8 cellular contexts compared by ENCODE assay signal in genomic region chr7:41955475-41956243, GRCh38.
DNase-seq lines count a peak whose midpoint lies in the region; TF ChIP-seq lines count a peak whose summit lies in the region.

No MANE protein-coding gene starts in this region.

- H3K27ac ChIP-seq in endodermal cell (ENCODE audit: low read depth, low read length), result no peak overlapping the region
- peak overlapping the region; percentile 13 for H3K27ac ChIP-seq in mesendoderm (ENCODE audit: low read depth, low read length)
- peak overlapping the region; percentile 41 to 63 for H3K27ac ChIP-seq in uterus

- no peak overlapping the region for H4K8ac ChIP-seq in mesendoderm (ENCODE audit: low read depth, low read length)

- peak in 1 of 2 donors; percentile 6 for TF ChIP-seq POLR2A in uterus (IDR thresholded peaks at IDR 0.05)

- WGBS in endodermal cell (ENCODE audit: insufficient coverage in 1 of 2, insufficient read length in 1 of 2), 2 experiments, result 31 to 34% methylated on average over 6 to 11 of the region's 11 CpGs
- no CpG with 5 or more reads among the region's 11 CpGs for WGBS in mesendoderm (ENCODE audit: extremely low coverage, insufficient coverage, low lambda C conversion rate)

- TF ChIP-seq CTCF in endodermal cell (conservative IDR thresholded peaks at IDR 0.05) (no peak), uterus (IDR thresholded peaks at IDR 0.05) (peak in 1 of 4 experiments; percentile 17)

- peak overlapping the region; percentile 17 for H3K56ac ChIP-seq in mesendoderm (ENCODE audit: low read length)

- H3K27ac Mint-ChIP-seq in endodermal cell, result no peak overlapping the region

- H3K4ac ChIP-seq in mesendoderm (ENCODE audit: low read depth, low read length), result no peak overlapping the region

- H3K4me1 Mint-ChIP-seq in endodermal cell, result peaks cover 25% of the 10 kb centered on the region

- H3K4me3 ChIP-seq in endodermal cell (ENCODE audit: low read length) (no peak overlapping the region), mesendoderm (ENCODE audit: low read length) (no peak overlapping the region), uterus (no peak overlapping the region)

- no peak overlapping the region for H2AK5ac ChIP-seq in mesendoderm (ENCODE audit: low read length)

- no peaks in the 10 kb centered on the region for H3K36me3 Mint-ChIP-seq in endodermal cell (ENCODE audit: low read depth)

- peaks cover 37% of the 10 kb centered on the region for H3K27me3 ChIP-seq in endodermal cell (ENCODE audit: control insufficient read depth, insufficient read depth, low read length, poor library complexity, severe bottlenecking)
- H3K27me3 ChIP-seq in mesendoderm (ENCODE audit: insufficient read depth, low read length, poor library complexity), result no peaks in the 10 kb centered on the region
- H3K27me3 ChIP-seq in uterus, result no peaks in the 10 kb centered on the region

- H3K9me3 ChIP-seq in endodermal cell (ENCODE audit: control insufficient read depth, low read length) (no peaks in the 10 kb centered on the region), uterus (no peaks in the 10 kb centered on the region)

- peaks cover 4% of the 10 kb centered on the region for H3K4me1 ChIP-seq in endodermal cell (ENCODE audit: control insufficient read depth, insufficient read depth, low read length)
- H3K4me1 ChIP-seq in mesendoderm (ENCODE audit: control insufficient read depth, low read depth, low read length), result peaks cover 9% of the 10 kb centered on the region
- peaks cover 6 to 19% of the 10 kb centered on the region in 2 donors for H3K4me1 ChIP-seq in uterus

- H3K9ac ChIP-seq in endodermal cell (ENCODE audit: extremely low read depth, low read length, poor library complexity, severe bottlenecking) (no peak overlapping the region), mesendoderm (ENCODE audit: low read length) (no peak overlapping the region)

- no peak overlapping the region for H3K23ac ChIP-seq in mesendoderm (ENCODE audit: low read length)

- no peak overlapping the region for H3K4me2 ChIP-seq in mesendoderm (ENCODE audit: low read length)

- no peaks in the 10 kb centered on the region for H3K9me3 Mint-ChIP-seq in endodermal cell

- no peaks in the 10 kb centered on the region for H3K79me1 ChIP-seq in mesendoderm (ENCODE audit: low read length)

- no peak overlapping the region for H3K4me3 Mint-ChIP-seq in endodermal cell

- no peaks in the 10 kb centered on the region for H3K79me2 ChIP-seq in mesendoderm (ENCODE audit: control insufficient read depth, insufficient read depth, low read length)

- DNase-seq in CD1c-positive myeloid dendritic cell (ENCODE audit: extremely low spot score) (peak; percentile 51), OCI-M1 (lab: John Stamatoyannopoulos, UW) (peak; percentile 89), endodermal cell (peak; percentile 94), mesendoderm (peak; percentile 98), uterus (peak; percentile 99), NCI-H510A (lab: John Stamatoyannopoulos, UW) (no peak), NCI-H1930 (lab: John Stamatoyannopoulos, UW) (no peak), OCI-M2 (lab: John Stamatoyannopoulos, UW; ENCODE audit: unreplicated experiment) (no peak)

- H2BK5ac ChIP-seq in mesendoderm (ENCODE audit: low read length), result no peak overlapping the region

- intact Hi-C loops in uterus (cut with DNase I; ENCODE audit: low total_unique reads), result no loop called here

- no peak overlapping the region for H2BK120ac ChIP-seq in mesendoderm (ENCODE audit: low read depth, low read length)

- no peak overlapping the region for H2BK15ac ChIP-seq in mesendoderm (replicated peaks; ENCODE audit: low read depth)

- H3K18ac ChIP-seq in mesendoderm (ENCODE audit: low read length), result no peak overlapping the region

- H3K36me3 ChIP-seq in endodermal cell (ENCODE audit: control insufficient read depth, insufficient read depth, low read length) (no peaks in the 10 kb centered on the region), mesendoderm (ENCODE audit: control insufficient read depth, insufficient read depth, low read length) (no peaks in the 10 kb centered on the region), uterus (no peaks in the 10 kb centered on the region)

- H3K27me3 Mint-ChIP-seq in endodermal cell (ENCODE audit: insufficient read depth), result peaks cover 42% of the 10 kb centered on the region

- no peak overlapping the region for H4K5ac ChIP-seq in mesendoderm (ENCODE audit: low read length)

Comparison
In these comparisons a context has a peak if more than half of its experiments do, and no peak if none do; other contexts are left out.
1. DNase-seq: peak in CD1c-positive myeloid dendritic cell (single experiment), OCI-M1 (single experiment), endodermal cell (single experiment), mesendoderm (single experiment) and uterus (2 of 2); none in NCI-H510A (single experiment), NCI-H1930 (0 of 2) and OCI-M2 (single experiment).